ENCODE assay signal across 27 cellular contexts in genomic region chr13:113669231-113669870, GRCh38. TPM values are rescaled to one million over a fixed set of nuclear protein-coding genes. Genes with fewer than 3 reads are reported as not detected.
DNase-seq lines count a peak whose midpoint lies in the region; ATAC-seq and TF ChIP-seq lines count a peak whose summit lies in the region.
"Had no signal": no experiment of that assay in that cellular context is flagged by ENCODE, and none has a peak within 500 bp of the region (broad histone marks: within the 10 kb centered on the region; RNA-seq: fewer than 3 reads in every experiment).

No MANE protein-coding gene starts in this region.

- POLR2A ChIA-PET in activated naive CD8-positive, alpha-beta T cell treated with anti-CD3 and anti-CD28 coated beads, Interleukin-2, amount 10 ng/mL, durations not matched to agents 7 days and 5 days (lab: Charles Lee): no interaction called here
- POLR2A ChIA-PET in activated B cell treated with CpG ODN at 0.5 μM for 24 hours (lab: Charles Lee): no interaction called here

- H3K36me3 Mint-ChIP-seq in activated naive CD8-positive, alpha-beta T cell treated with anti-CD3 and anti-CD28 coated beads, Interleukin-2, amount 10 ng/mL, durations not matched to agents 7 days and 5 days: peaks cover 3% of the 10 kb centered on the region
- H3K36me3 Mint-ChIP-seq in activated naive CD8-positive, alpha-beta T cell treated with anti-CD3 and anti-CD28 coated beads for 36 hours: no peaks in the 10 kb centered on the region
- H3K36me3 Mint-ChIP-seq in activated B cell treated with CpG ODN at 0.5 μM for 24 hours (ENCODE audit: low read depth): no peaks in the 10 kb centered on the region
- H3K36me3 Mint-ChIP-seq: activated naive CD4-positive, alpha-beta T cell treated with anti-CD3 and anti-CD28 coated beads, Interleukin-2, amount 50 U/mL, for 72 hours had no signal

- no peak overlapping the region for H3K27ac ChIP-seq in upper lobe of right lung
- H3K27ac ChIP-seq: hepatocyte had no signal

- no peak overlapping the region for H3K4me3 ChIP-seq in mucosa of descending colon
- no peak overlapping the region for H3K4me3 ChIP-seq in upper lobe of right lung
- H3K4me3 ChIP-seq: hepatocyte, K562, MG63 had no signal

- intact Hi-C loops in activated B cell treated with CpG ODN at 0.5 μM for 24 hours (cut with micrococcal nuclease): no loop called here
- intact Hi-C loops in mucosa of descending colon (cut with DNase I, micrococcal nuclease): no loop called here
- intact Hi-C loops in upper lobe of right lung (cut with DNase I): no loop called here

- CTCF ChIA-PET in activated B cell treated with CpG ODN at 0.5 μM for 24 hours (lab: Charles Lee): no interaction called here

- peak; percentile 18 for DNase-seq in activated naive CD8-positive, alpha-beta T cell treated with anti-CD3 and anti-CD28 coated beads, Interleukin-2, amount 10 ng/mL, durations not matched to agents 7 days and 5 days
- no peak for DNase-seq in activated naive CD8-positive, alpha-beta T cell treated with anti-CD3 and anti-CD28 coated beads for 36 hours
- peak; percentile 8 for DNase-seq in activated B cell treated with CpG ODN at 0.5 μM for 24 hours
- DNase-seq in mucosa of descending colon: peak in 2 of 3 donors; percentile 17 to 31
- DNase-seq in upper lobe of right lung: peak; percentile 36
- DNase-seq in dermis blood vessel endothelial cell: no peak
- DNase-seq in NAMALWA (ENCODE audit: low spot score): no peak
- DNase-seq: activated CD8-positive, alpha-beta memory T cell treated with anti-CD3 and anti-CD28 coated beads, Interleukin-2, amount 50 U/mL, for 48 hours; cerebellar nuclear complex; DMS 273 treated with DMSO at 0.1 percent for 48 hours; erythroblast; foreskin fibroblast; mammary epithelial cell; MG63; NCI-H1436; NCI-H510A; stimulated activated CD4-positive, alpha-beta T cell treated with anti-CD3 and anti-CD28 coated beads, Interleukin-15, amount 100 ng/mL, for 24 hours; stimulated activated CD8-positive, alpha-beta memory T cell treated with anti-CD3 and anti-CD28 coated beads, Interleukin-4, amount 100 ng/mL, for 48 hours had no signal

- no peak for ATAC-seq in activated naive CD8-positive, alpha-beta T cell treated with anti-CD3 and anti-CD28 coated beads, Interleukin-2, amount 10 ng/mL, durations not matched to agents 7 days and 5 days (ENCODE audit: low read depth)
- no peak for ATAC-seq in activated B cell treated with CpG ODN at 0.5 μM for 24 hours (ENCODE audit: low read depth)
- ATAC-seq in mucosa of descending colon: peak; percentile 17
- ATAC-seq in upper lobe of right lung: no peak
- no peak for ATAC-seq in GM18517 (IDR thresholded peaks at IDR 0.05; ENCODE audit: unreplicated experiment)
- ATAC-seq: activated naive CD4-positive, alpha-beta T cell treated with anti-CD3 and anti-CD28 coated beads, Interleukin-2, amount 50 U/mL, for 72 hours; Panc1 had no signal

- TF ChIP-seq CTCF in activated B cell treated with CpG ODN at 0.5 μM for 24 hours (IDR thresholded peaks at IDR 0.05): no peak
- no peak for TF ChIP-seq CTCF in mucosa of descending colon (IDR thresholded peaks at IDR 0.05)
- no peak for TF ChIP-seq CTCF in upper lobe of right lung (IDR thresholded peaks at IDR 0.05)

- H3K4me3 Mint-ChIP-seq in activated naive CD8-positive, alpha-beta T cell treated with anti-CD3 and anti-CD28 coated beads, Interleukin-2, amount 10 ng/mL, durations not matched to agents 7 days and 5 days: no peak overlapping the region
- no peak overlapping the region for H3K4me3 Mint-ChIP-seq in activated naive CD8-positive, alpha-beta T cell treated with anti-CD3 and anti-CD28 coated beads for 36 hours
- no peak overlapping the region for H3K4me3 Mint-ChIP-seq in activated B cell treated with CpG ODN at 0.5 μM for 24 hours

- H3K9me3 Mint-ChIP-seq in activated naive CD8-positive, alpha-beta T cell treated with anti-CD3 and anti-CD28 coated beads, Interleukin-2, amount 10 ng/mL, durations not matched to agents 7 days and 5 days: peaks cover 5% of the 10 kb centered on the region
- no peaks in the 10 kb centered on the region for H3K9me3 Mint-ChIP-seq in activated naive CD8-positive, alpha-beta T cell treated with anti-CD3 and anti-CD28 coated beads for 36 hours
- no peaks in the 10 kb centered on the region for H3K9me3 Mint-ChIP-seq in activated B cell treated with CpG ODN at 0.5 μM for 24 hours

- H3K4me1 ChIP-seq in mucosa of descending colon (ENCODE audit: low read depth) (no peaks in the 10 kb centered on the region), upper lobe of right lung (no peaks in the 10 kb centered on the region)

- peaks cover 4% of the 10 kb centered on the region for H3K27me3 Mint-ChIP-seq in activated naive CD8-positive, alpha-beta T cell treated with anti-CD3 and anti-CD28 coated beads, Interleukin-2, amount 10 ng/mL, durations not matched to agents 7 days and 5 days
- no peaks in the 10 kb centered on the region for H3K27me3 Mint-ChIP-seq in activated naive CD8-positive, alpha-beta T cell treated with anti-CD3 and anti-CD28 coated beads for 36 hours
- H3K27me3 Mint-ChIP-seq in activated B cell treated with CpG ODN at 0.5 μM for 24 hours: no peaks in the 10 kb centered on the region

- H3K27me3 ChIP-seq in upper lobe of right lung: no peaks in the 10 kb centered on the region
- H3K27me3 ChIP-seq: hepatocyte, MG63 had no signal

- H3K4me1 Mint-ChIP-seq in activated naive CD8-positive, alpha-beta T cell treated with anti-CD3 and anti-CD28 coated beads, Interleukin-2, amount 10 ng/mL, durations not matched to agents 7 days and 5 days: peaks cover 4% of the 10 kb centered on the region
- H3K4me1 Mint-ChIP-seq in activated naive CD8-positive, alpha-beta T cell treated with anti-CD3 and anti-CD28 coated beads for 36 hours: no peaks in the 10 kb centered on the region
- no peaks in the 10 kb centered on the region for H3K4me1 Mint-ChIP-seq in activated B cell treated with CpG ODN at 0.5 μM for 24 hours

- H3K36me3 ChIP-seq in mucosa of descending colon (ENCODE audit: low read depth) (no peaks in the 10 kb centered on the region), upper lobe of right lung (no peaks in the 10 kb centered on the region)
- H3K36me3 ChIP-seq: MG63 had no signal

- no peaks in the 10 kb centered on the region for H3K9me3 ChIP-seq in mucosa of descending colon
- no peaks in the 10 kb centered on the region for H3K9me3 ChIP-seq in upper lobe of right lung
- H3K9me3 ChIP-seq: MG63 had no signal

- no peak overlapping the region for H3K27ac Mint-ChIP-seq in activated naive CD8-positive, alpha-beta T cell treated with anti-CD3 and anti-CD28 coated beads, Interleukin-2, amount 10 ng/mL, durations not matched to agents 7 days and 5 days
- H3K27ac Mint-ChIP-seq in activated naive CD8-positive, alpha-beta T cell treated with anti-CD3 and anti-CD28 coated beads for 36 hours: no peak overlapping the region
- no peak overlapping the region for H3K27ac Mint-ChIP-seq in activated B cell treated with CpG ODN at 0.5 μM for 24 hours
- H3K27ac Mint-ChIP-seq: activated naive CD4-positive, alpha-beta T cell treated with anti-CD3 and anti-CD28 coated beads, Interleukin-2, amount 50 U/mL, for 72 hours had no signal

RNA-seq across cellular contexts. Expression of gene GRK1, which starts 2.3 kb away (rescaled TPM):
- total RNA-seq in activated naive CD8-positive, alpha-beta T cell treated with anti-CD3 and anti-CD28 coated beads, Interleukin-2, amount 10 ng/mL, durations not matched to agents 7 days and 5 days: not detected
- not detected for total RNA-seq in activated naive CD8-positive, alpha-beta T cell treated with anti-CD3 and anti-CD28 coated beads for 36 hours
- 0.07 and 0.44 TPM in 2 replicates for total RNA-seq in activated B cell treated with CpG ODN at 0.5 μM for 24 hours
- total RNA-seq in mucosa of descending colon: under 1 TPM; 0.09 to 0.19 (median 0.09) TPM
- total RNA-seq in upper lobe of right lung: 0.09 TPM
- not detected in 2 replicates for total RNA-seq in dermis blood vessel endothelial cell
- total RNA-seq: omental fat pad, SK-MEL-5, ureter had no signal

RNA-seq across cellular contexts. Expression of gene ATP4B, which starts 11.4 kb away (rescaled TPM):
- not detected for total RNA-seq in activated naive CD8-positive, alpha-beta T cell treated with anti-CD3 and anti-CD28 coated beads, Interleukin-2, amount 10 ng/mL, durations not matched to agents 7 days and 5 days
- total RNA-seq in activated naive CD8-positive, alpha-beta T cell treated with anti-CD3 and anti-CD28 coated beads for 36 hours: not detected
- total RNA-seq in activated B cell treated with CpG ODN at 0.5 μM for 24 hours: not detected in 2 replicates
- total RNA-seq in mucosa of descending colon: under 1 TPM in 1 of 3 donors, not detected in 2; 0.19 TPM
- not detected for total RNA-seq in upper lobe of right lung
- not detected in 2 replicates for total RNA-seq in dermis blood vessel endothelial cell
- total RNA-seq: activated naive CD4-positive, alpha-beta T cell treated with anti-CD3 and anti-CD28 coated beads, Interleukin-2, amount 50 U/mL, for 72 hours; K562; mammary epithelial cell; omental fat pad; SK-MEL-5; T-helper 1 cell treated with Interleukin-12 subunit alpha and Interleukin-12 subunit beta and Interleukin-4 antibody, amounts not matched to agents 30 ng/mL and 1 ng/mL, for 36 hours; ureter had no signal

Comparison
In these comparisons a context has a peak if more than half of its experiments do, and no peak if none do; other contexts are left out.
1. DNase-seq: peak in activated naive CD8-positive, alpha-beta T cell treated with anti-CD3 and anti-CD28 coated beads, Interleukin-2, amount 10 ng/mL, durations not matched to agents 7 days and 5 days (single experiment), activated B cell treated with CpG ODN at 0.5 μM for 24 hours (single experiment), mucosa of descending colon (2 of 3) and upper lobe of right lung (single experiment); none in activated naive CD8-positive, alpha-beta T cell treated with anti-CD3 and anti-CD28 coated beads for 36 hours (single experiment), dermis blood vessel endothelial cell (single experiment) and NAMALWA (single experiment).